Comparison of ENCODE assay signal across 1 cellular context in the genomic region with DNA sequence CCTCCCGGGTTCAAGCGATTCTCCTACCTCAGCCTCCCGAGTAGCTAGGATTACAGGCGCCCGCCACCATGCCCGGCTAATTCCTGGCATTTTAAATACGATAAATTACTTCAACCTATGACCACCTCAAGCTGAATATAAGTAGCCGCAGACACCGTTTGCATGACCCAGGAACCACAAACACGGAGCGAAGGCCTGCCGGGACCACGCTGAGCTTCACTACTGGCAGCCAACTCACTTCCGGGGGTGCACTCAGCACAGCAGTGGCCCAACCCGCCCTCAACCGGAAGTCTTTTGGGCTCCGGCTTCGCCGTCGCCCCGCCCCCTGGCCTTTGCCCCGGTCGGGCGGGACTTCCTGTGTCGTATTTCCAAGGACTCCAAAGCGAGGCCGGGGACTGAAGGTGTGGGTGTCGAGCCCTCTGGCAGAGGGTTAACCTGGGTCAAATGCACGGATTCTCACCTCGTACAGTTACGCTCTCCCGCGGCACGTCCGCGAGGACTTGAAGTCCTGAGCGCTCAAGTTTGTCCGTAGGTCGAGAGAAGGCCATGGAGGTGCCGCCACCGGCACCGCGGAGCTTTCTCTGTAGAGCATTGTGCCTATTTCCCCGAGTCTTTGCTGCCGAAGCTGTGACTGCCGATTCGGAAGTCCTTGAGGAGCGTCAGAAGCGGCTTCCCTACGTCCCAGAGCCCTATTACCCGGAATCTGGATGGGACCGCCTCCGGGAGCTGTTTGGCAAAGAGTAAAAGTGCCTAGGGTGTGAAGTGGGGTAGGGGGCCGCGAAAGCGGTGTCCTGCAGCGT.
A peak's percentile ranks its signal among the peaks of the same experiment; 100 is the strongest.
TF ChIP-seq lines count a peak whose summit lies in the region.

A gene with protein sequence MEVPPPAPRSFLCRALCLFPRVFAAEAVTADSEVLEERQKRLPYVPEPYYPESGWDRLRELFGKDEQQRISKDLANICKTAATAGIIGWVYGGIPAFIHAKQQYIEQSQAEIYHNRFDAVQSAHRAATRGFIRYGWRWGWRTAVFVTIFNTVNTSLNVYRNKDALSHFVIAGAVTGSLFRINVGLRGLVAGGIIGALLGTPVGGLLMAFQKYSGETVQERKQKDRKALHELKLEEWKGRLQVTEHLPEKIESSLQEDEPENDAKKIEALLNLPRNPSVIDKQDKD (plus strand): TSS at position 360 of the 800 bp plus-strand sequence. CDS start 187 bp downstream, at position 547.

TF ChIP-seq in HCT116, 20 proteins besides CTCF, POLR2A, EP300 and RAD21 (continued from another document):
- TF ChIP-seq, protein P1, sequence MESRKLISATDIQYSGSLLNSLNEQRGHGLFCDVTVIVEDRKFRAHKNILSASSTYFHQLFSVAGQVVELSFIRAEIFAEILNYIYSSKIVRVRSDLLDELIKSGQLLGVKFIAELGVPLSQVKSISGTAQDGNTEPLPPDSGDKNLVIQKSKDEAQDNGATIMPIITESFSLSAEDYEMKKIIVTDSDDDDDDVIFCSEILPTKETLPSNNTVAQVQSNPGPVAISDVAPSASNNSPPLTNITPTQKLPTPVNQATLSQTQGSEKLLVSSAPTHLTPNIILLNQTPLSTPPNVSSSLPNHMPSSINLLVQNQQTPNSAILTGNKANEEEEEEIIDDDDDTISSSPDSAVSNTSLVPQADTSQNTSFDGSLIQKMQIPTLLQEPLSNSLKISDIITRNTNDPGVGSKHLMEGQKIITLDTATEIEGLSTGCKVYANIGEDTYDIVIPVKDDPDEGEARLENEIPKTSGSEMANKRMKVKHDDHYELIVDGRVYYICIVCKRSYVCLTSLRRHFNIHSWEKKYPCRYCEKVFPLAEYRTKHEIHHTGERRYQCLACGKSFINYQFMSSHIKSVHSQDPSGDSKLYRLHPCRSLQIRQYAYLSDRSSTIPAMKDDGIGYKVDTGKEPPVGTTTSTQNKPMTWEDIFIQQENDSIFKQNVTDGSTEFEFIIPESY (IDR thresholded peaks at IDR 0.05; ENCODE audit: extremely low read depth, insufficient replicate concordance, low read length) = no peak
- TF ChIP-seq FOSL1 (IDR thresholded peaks at IDR 0.05; ENCODE audit: low read depth) (no peak), ZNF274 (IDR thresholded peaks at IDR 0.05; ENCODE audit: low read depth, low read length) (no peak), SIN3A (IDR thresholded peaks at IDR 0.05; ENCODE audit: low read depth) (peak; percentile 82), ZFX (IDR thresholded peaks at IDR 0.05) (peak; percentile 68), EGR1 (IDR thresholded peaks at IDR 0.05; ENCODE audit: low read depth) (peak; percentile 77), EZH2phosphoT487 (IDR thresholded peaks at IDR 0.05; ENCODE audit: borderline replicate concordance) (no peak), EZH2 (IDR thresholded peaks at IDR 0.05) (no peak), CEBPB (IDR thresholded peaks at IDR 0.05; ENCODE audit: low read depth) (no peak), TCF7L2 (IDR thresholded peaks at IDR 0.05; ENCODE audit: borderline replicate concordance, extremely low read depth, insufficient read depth, insufficient read length) (peak; percentile 48), YY1 (IDR thresholded peaks at IDR 0.05; ENCODE audit: extremely low read depth, insufficient replicate concordance, low read depth, low read length) (peak; percentile 65)
- TF ChIP-seq, protein P2, sequence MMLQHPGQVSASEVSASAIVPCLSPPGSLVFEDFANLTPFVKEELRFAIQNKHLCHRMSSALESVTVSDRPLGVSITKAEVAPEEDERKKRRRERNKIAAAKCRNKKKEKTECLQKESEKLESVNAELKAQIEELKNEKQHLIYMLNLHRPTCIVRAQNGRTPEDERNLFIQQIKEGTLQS (IDR thresholded peaks at IDR 0.05) = no peak
